In genomic region chr11:1515082-1516060, GRCh38 we compare ENCODE assay signal across 8 cellular contexts. TPM values are rescaled to one million over a fixed set of nuclear protein-coding genes. Genes with fewer than 3 reads are reported as not detected.
A peak's percentile ranks its signal among the peaks of the same experiment; 100 is the strongest.
DNase-seq lines count a peak whose midpoint lies in the region; ATAC-seq and TF ChIP-seq lines count a peak whose summit lies in the region.

No MANE protein-coding gene starts in this region.

- intact Hi-C loops in esophagus muscularis mucosa (cut with DNase I) = loop anchor here (2.0 kb wide), 2 partner anchors 61 to 313 kb away; no protein-coding TSS in a partner anchor

- TF ChIP-seq EP300 in esophagus muscularis mucosa (IDR thresholded peaks at IDR 0.05) = no peak

- peak; percentile 76 to 90 for ATAC-seq in naive thymus-derived CD8-positive, alpha-beta T cell
- ATAC-seq in HG02884 (IDR thresholded peaks at IDR 0.05; ENCODE audit: unreplicated experiment) = no peak

- 0% methylated on average over 10 of the region's 36 CpGs for WGBS in esophagus muscularis mucosa

- peak overlapping the region; percentile 30 for H3K27ac Mint-ChIP-seq in activated T-cell treated with anti-CD3 and anti-CD28 coated beads, Interleukin-2, amount 50 U/mL, for 24 hours
- peak overlapping the region in 4 of 10 donors; percentile 29 to 82 (median 51) for H3K27ac Mint-ChIP-seq in naive thymus-derived CD8-positive, alpha-beta T cell

- H3K4me3 ChIP-seq in BE2C (ENCODE audit: low read depth, low read length) (no peak overlapping the region), esophagus muscularis mucosa (peak overlapping the region; percentile 11 to 41 (median 15))

- DNase-seq in BE2C = peak; percentile 77
- DNase-seq in HCEC 1CT = peak; percentile 39
- peak; percentile 68 for DNase-seq in OCI-M1 (lab: John Stamatoyannopoulos, UW)
- DNase-seq in activated T-cell treated with anti-CD3 and anti-CD28 coated beads, Interleukin-2, amount 50 U/mL, for 24 hours = peak; percentile 88
- DNase-seq in esophagus muscularis mucosa (ENCODE audit: extremely low spot score) = no peak
- peak; percentile 50 to 80 (median 73) for DNase-seq in naive thymus-derived CD8-positive, alpha-beta T cell
- DNase-seq in stimulated activated CD8-positive, alpha-beta memory T cell treated with anti-CD3 and anti-CD28 coated beads, Interleukin-7, amount 100 ng/mL, for 4 hours (ENCODE audit: low read depth in 2 of 2) = peak; percentile 16 to 46

- POLR2A ChIA-PET in naive thymus-derived CD8-positive, alpha-beta T cell (lab: Charles Lee) = interaction anchor here (0.5 to 1.3 kb wide), 2 partner anchors 22 to 60 kb away, joined by 3 to 4 read pairs; no protein-coding TSS in a partner anchor

- peaks cover 76% of the 10 kb centered on the region for H3K4me1 Mint-ChIP-seq in activated T-cell treated with anti-CD3 and anti-CD28 coated beads, Interleukin-2, amount 50 U/mL, for 24 hours (ENCODE audit: low read depth)
- H3K4me1 Mint-ChIP-seq in naive thymus-derived CD8-positive, alpha-beta T cell = peaks cover 34 to 84% (median 74%) of the 10 kb centered on the region in 4 donors

- no peaks in the 10 kb centered on the region for H3K9me3 Mint-ChIP-seq in activated T-cell treated with anti-CD3 and anti-CD28 coated beads, Interleukin-2, amount 50 U/mL, for 24 hours
- H3K9me3 Mint-ChIP-seq in naive thymus-derived CD8-positive, alpha-beta T cell = no peaks in the 10 kb centered on the region

- H3K27me3 ChIP-seq in BE2C (no peaks in the 10 kb centered on the region), esophagus muscularis mucosa (no peaks in the 10 kb centered on the region)

- H3K27me3 Mint-ChIP-seq in activated T-cell treated with anti-CD3 and anti-CD28 coated beads, Interleukin-2, amount 50 U/mL, for 24 hours = no peaks in the 10 kb centered on the region
- no peaks in the 10 kb centered on the region for H3K27me3 Mint-ChIP-seq in naive thymus-derived CD8-positive, alpha-beta T cell

- no peaks in the 10 kb centered on the region for H3K9me3 ChIP-seq in BE2C
- no peaks in the 10 kb centered on the region for H3K9me3 ChIP-seq in esophagus muscularis mucosa

- TF ChIP-seq CTCF in BE2C (IDR thresholded peaks at IDR 0.05; ENCODE audit: low read depth, low read length) = peak; percentile 67
- TF ChIP-seq CTCF in esophagus muscularis mucosa (IDR thresholded peaks at IDR 0.05) = peak; percentile 88 to 98 (median 94)

- H3K4me1 ChIP-seq in BE2C = no peaks in the 10 kb centered on the region
- H3K4me1 ChIP-seq in esophagus muscularis mucosa = peaks cover 50 to 99% (median 83%) of the 10 kb centered on the region in 4 donors

- no peak overlapping the region for H3K4me3 Mint-ChIP-seq in activated T-cell treated with anti-CD3 and anti-CD28 coated beads, Interleukin-2, amount 50 U/mL, for 24 hours
- peak overlapping the region in 5 of 10 donors; percentile 18 to 66 (median 49) for H3K4me3 Mint-ChIP-seq in naive thymus-derived CD8-positive, alpha-beta T cell

- peaks cover 4% of the 10 kb centered on the region for H3K36me3 Mint-ChIP-seq in activated T-cell treated with anti-CD3 and anti-CD28 coated beads, Interleukin-2, amount 50 U/mL, for 24 hours (ENCODE audit: low read depth)
- peaks cover 0 to 3% (median 0%) of the 10 kb centered on the region in 3 donors for H3K36me3 Mint-ChIP-seq in naive thymus-derived CD8-positive, alpha-beta T cell

- TF ChIP-seq POLR2A in esophagus muscularis mucosa (IDR thresholded peaks at IDR 0.05; ENCODE audit: low read depth) = no peak

- H3K36me3 ChIP-seq in BE2C (no peaks in the 10 kb centered on the region), esophagus muscularis mucosa (no peaks in the 10 kb centered on the region)

- peak overlapping the region in 1 of 4 donors; percentile 34 for H3K27ac ChIP-seq in esophagus muscularis mucosa (replicated peaks in 1 of 4)

RNA-seq across cellular contexts. Expression of gene MOB2, which starts 28.8 kb away (rescaled TPM):
- 46.1 TPM for polyA plus RNA-seq in BE2C (2012; ENCODE audit: insufficient read depth, insufficient read length, low read depth)
- total RNA-seq in esophagus muscularis mucosa = 100 to 1,000 TPM in 2 of 4 donors, 10 to 100 TPM in 2; 66.6 to 115 (median 89.5) TPM
- 10 to 100 TPM; 75.6 to 84.3 TPM for total RNA-seq in naive thymus-derived CD8-positive, alpha-beta T cell
- 10 to 100 TPM; 29.1 to 47.9 (median 37.7) TPM for polyA plus RNA-seq in naive thymus-derived CD8-positive, alpha-beta T cell

RNA-seq across cellular contexts. Expression of gene DUSP8, which starts 56.7 kb away (rescaled TPM):
- 40.4 TPM for polyA plus RNA-seq in BE2C (2012; ENCODE audit: insufficient read depth, insufficient read length, low read depth)
- 1 to 10 TPM; 2.5 to 8.5 (median 4.8) TPM for total RNA-seq in esophagus muscularis mucosa
- 1 to 10 TPM; 3.1 to 5.1 TPM for total RNA-seq in naive thymus-derived CD8-positive, alpha-beta T cell
- polyA plus RNA-seq in naive thymus-derived CD8-positive, alpha-beta T cell = under 1 TPM in 2 of 3 donors, not detected in 1; 0.17 to 0.39 TPM
